Comparison of ENCODE assay signal across 7 cellular contexts in the genomic region with DNA sequence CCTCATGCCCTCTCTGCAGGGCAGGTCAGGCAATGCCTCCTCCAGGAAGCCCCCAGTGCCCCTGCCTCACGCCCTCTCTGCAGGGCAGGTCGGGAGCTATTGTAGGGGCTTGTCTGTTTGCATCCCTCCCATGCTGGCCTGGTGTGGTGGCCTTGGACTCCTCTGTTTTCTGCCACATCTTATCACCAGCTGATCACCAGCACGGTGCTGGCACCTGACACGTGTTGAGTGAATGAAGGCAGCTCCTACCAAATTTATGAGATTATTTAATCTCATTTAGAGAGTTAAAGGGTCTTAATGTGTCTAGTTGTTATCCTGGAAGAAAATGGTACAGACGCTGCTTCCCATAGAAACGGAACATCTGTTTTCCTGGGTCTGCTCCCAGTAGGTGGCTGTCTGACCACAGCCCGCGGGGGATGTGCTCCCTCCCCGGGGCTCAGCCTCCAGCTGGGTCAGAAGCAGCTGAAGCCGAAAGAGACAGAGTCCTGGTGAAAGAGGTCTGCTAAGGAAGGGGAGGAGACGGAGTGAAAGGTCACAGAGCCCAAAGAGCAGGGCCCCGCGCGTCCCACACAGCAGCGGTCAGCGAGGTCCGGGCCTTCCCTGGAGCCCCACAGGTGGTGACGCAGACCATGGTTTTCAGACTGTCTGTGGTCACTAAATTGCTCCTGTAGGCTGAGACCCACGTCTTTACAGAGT. TPM values are rescaled to one million over a fixed set of nuclear protein-coding genes. Genes with fewer than 3 reads are reported as not detected.
DNase-seq lines count a peak whose midpoint lies in the region; ATAC-seq and TF ChIP-seq lines count a peak whose summit lies in the region.

No MANE protein-coding gene starts in this region.

- DNase-seq in activated B cell treated with CpG ODN at 0.5 μM for 24 hours (no peak), stomach (no peak), H7 (no peak)
- DNase-seq in activated CD8-positive, alpha-beta memory T cell treated with anti-CD3 and anti-CD28 coated beads, Interleukin-2, amount 50 U/mL, for 48 hours: no peak

- peak overlapping the region; percentile 76 for H3K27ac Mint-ChIP-seq in activated B cell treated with CpG ODN at 0.5 μM for 24 hours

- H3K27me3 Mint-ChIP-seq in activated B cell treated with CpG ODN at 0.5 μM for 24 hours: no peaks in the 10 kb centered on the region

- peaks cover 68% of the 10 kb centered on the region for H3K4me1 Mint-ChIP-seq in activated B cell treated with CpG ODN at 0.5 μM for 24 hours

- peaks cover 49% of the 10 kb centered on the region for H3K36me3 Mint-ChIP-seq in activated B cell treated with CpG ODN at 0.5 μM for 24 hours (ENCODE audit: low read depth)

- no peak for TF ChIP-seq POLR2A in stomach (IDR thresholded peaks at IDR 0.05)

- peaks cover 8 to 36% (median 33%) of the 10 kb centered on the region in 4 donors for H3K4me1 ChIP-seq in stomach

- TF ChIP-seq CTCF in activated B cell treated with CpG ODN at 0.5 μM for 24 hours (IDR thresholded peaks at IDR 0.05): no peak
- TF ChIP-seq CTCF in stomach (IDR thresholded peaks at IDR 0.05): no peak

- no peak for TF ChIP-seq EP300 in stomach (IDR thresholded peaks at IDR 0.05)

- H3K27ac ChIP-seq in layer of hippocampus (ENCODE audit: low read depth, low read length) (peak overlapping the region; percentile 38), stomach (peak overlapping the region in 4 of 5 donors; percentile 27 to 77 (median 68))

- POLR2A ChIA-PET in activated B cell treated with CpG ODN at 0.5 μM for 24 hours (lab: Charles Lee): interaction anchor here (0.6 to 4.4 kb wide), 5 partner anchors 23 to 206 kb away, joined by 3 to 15 read pairs (median 3); no protein-coding TSS in a partner anchor

- H3K4me3 Mint-ChIP-seq in activated B cell treated with CpG ODN at 0.5 μM for 24 hours: peak overlapping the region; percentile 35

- 61 to 67% (median 64%) methylated on average over 19 of the region's 19 CpGs for WGBS in stomach, 5 donors

- H3K9me3 Mint-ChIP-seq in activated B cell treated with CpG ODN at 0.5 μM for 24 hours: no peaks in the 10 kb centered on the region

- CTCF ChIA-PET in activated B cell treated with CpG ODN at 0.5 μM for 24 hours (lab: Charles Lee): interaction anchor here (0.9 kb wide), 1 partner anchor 85 kb away, joined by 3 read pairs; no protein-coding TSS in a partner anchor

- intact Hi-C loops in activated B cell treated with CpG ODN at 0.5 μM for 24 hours (cut with micrococcal nuclease): loop anchor here (2.0 kb wide), 1 partner anchor 23 kb away; no protein-coding TSS in a partner anchor
- intact Hi-C loops in stomach (cut with DNase I; ENCODE audit: low total_unique reads): no loop called here

- H3K36me3 ChIP-seq in stomach (peaks cover 4 to 41% (median 32%) of the 10 kb centered on the region in 4 donors), H7 (replicated peaks; ENCODE audit: control insufficient read depth, insufficient read depth, low read length) (peaks cover 2% of the 10 kb centered on the region; the same call in 1 of the 2 replicates)

- no peaks in the 10 kb centered on the region for H3K9me3 ChIP-seq in stomach

- peak; percentile 32 for ATAC-seq in HG03025 (IDR thresholded peaks at IDR 0.05; ENCODE audit: low FRiP score, unreplicated experiment)
- no peak for ATAC-seq in activated B cell treated with CpG ODN at 0.5 μM for 24 hours (ENCODE audit: low read depth)
- ATAC-seq in HG02973 (IDR thresholded peaks at IDR 0.05; ENCODE audit: unreplicated experiment): no peak

- H3K4me3 ChIP-seq in stomach (no peak overlapping the region), H7 (ENCODE audit: insufficient read depth, low read depth, low read length) (no peak overlapping the region)

- no peaks in the 10 kb centered on the region for H3K27me3 ChIP-seq in layer of hippocampus (ENCODE audit: control insufficient read depth, insufficient read depth, low read length)
- no peaks in the 10 kb centered on the region for H3K27me3 ChIP-seq in stomach
- no peaks in the 10 kb centered on the region for H3K27me3 ChIP-seq in H7 (ENCODE audit: control insufficient read depth, insufficient read depth, low read length)

RNA-seq across cellular contexts. Expression of a gene that starts 51.7 kb away (rescaled TPM):
- 0.46 and 0.69 TPM in 2 replicates for total RNA-seq in activated B cell treated with CpG ODN at 0.5 μM for 24 hours
- 10 to 100 TPM in 2 of 5 donors, 1 to 10 TPM in 1, under 1 TPM in 1, not detected in 1; 0.58 to 32.6 (median 12.0) TPM for total RNA-seq in stomach
- polyA plus RNA-seq in stomach: 10 to 100 TPM in 1 of 3 donors, 1 to 10 TPM in 1, under 1 TPM in 1; 0.95 to 17.6 (median 8.7) TPM
- not detected in 2 replicates for total RNA-seq in H7 (2014; rRNA removed; shearing (Covaris generic))
